In the genomic region with DNA sequence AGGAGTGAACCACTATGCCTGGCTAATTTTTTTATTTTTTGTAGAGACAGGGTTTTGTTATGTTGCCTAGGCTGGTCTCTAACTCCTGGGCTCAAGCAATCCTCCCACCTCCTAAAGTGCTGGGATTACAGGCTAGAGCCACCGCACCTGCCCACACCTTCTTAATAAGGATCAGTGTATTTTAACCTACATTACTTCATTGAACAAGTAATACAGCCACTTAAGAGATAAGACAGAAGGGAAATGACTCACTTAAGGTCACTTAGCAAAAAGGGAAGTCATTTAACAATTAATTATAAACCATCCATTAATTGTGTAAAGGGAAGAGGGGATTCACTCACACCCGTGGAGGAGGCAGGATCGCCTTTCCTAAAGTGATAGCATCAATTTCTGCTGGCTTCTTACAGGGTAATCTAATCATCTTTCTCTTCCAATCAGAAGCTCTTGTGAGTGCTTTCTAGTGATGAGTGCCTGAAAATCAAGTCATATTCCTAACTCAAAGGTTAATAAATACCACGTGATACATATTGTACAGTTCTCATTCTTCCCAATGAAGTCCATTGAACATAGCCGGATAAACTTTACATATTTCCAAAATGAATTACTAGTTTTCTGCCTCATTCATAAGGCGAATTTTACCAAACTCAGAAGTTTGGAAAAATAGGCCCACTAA, we compare ENCODE assay signal across 13 cellular contexts. TPM values are rescaled to one million over a fixed set of nuclear protein-coding genes. Genes with fewer than 3 reads are reported as not detected.
DNase-seq lines count a peak whose midpoint lies in the region; ATAC-seq, FAIRE-seq and TF ChIP-seq lines count a peak whose summit lies in the region.
"Had no signal": no experiment of that assay in that cellular context is flagged by ENCODE, and none has a peak within 500 bp of the region (broad histone marks: within the 10 kb centered on the region; RNA-seq: fewer than 3 reads in every experiment).

No MANE protein-coding gene starts in this region.

- H3K27me3 ChIP-seq in mammary epithelial cell (ENCODE audit: insufficient read depth, low read length) (no peaks in the 10 kb centered on the region), hepatocyte (no peaks in the 10 kb centered on the region), upper lobe of left lung (no peaks in the 10 kb centered on the region)
- H3K27me3 ChIP-seq: ovary had no signal

- TF ChIP-seq POLR2A in upper lobe of left lung (IDR thresholded peaks at IDR 0.05), result no peak

- H2AFZ ChIP-seq in mammary epithelial cell (ENCODE audit: low read depth, low read length) (no peak overlapping the region), hepatocyte (no peak overlapping the region)

- dilution Hi-C loops in mammary epithelial cell (cut with HindIII; ENCODE audit: low sequenced_read_pairs), result no loop called here

- no peak overlapping the region for H3K4me3 Mint-ChIP-seq in MCF 10A (ENCODE audit: unreplicated experiment)
- H3K4me3 Mint-ChIP-seq in T-helper 17 cell, result peak overlapping the region; percentile 45
- H3K4me3 Mint-ChIP-seq in type B pancreatic cell, result peak overlapping the region; percentile 74

- H4K20me1 ChIP-seq in mammary epithelial cell (ENCODE audit: insufficient read depth, low read length) (peaks cover 2% of the 10 kb centered on the region), hepatocyte (ENCODE audit: insufficient read depth, poor library complexity, severe bottlenecking) (peaks cover 70% of the 10 kb centered on the region)

- POLR2A ChIA-PET in MCF 10A (lab: Yijun Ruan, JAX), result interaction anchor here (0.7 to 5.2 kb wide), 6 partner anchors 7 to 762 kb away, joined by 3 to 55 read pairs (median 3); a partner anchor contains a TSS

- 80% methylated on average over 5 of the region's 6 CpGs for WGBS in mammary epithelial cell (ENCODE audit: low coverage, missing lambda C conversion rate)
- WGBS in hepatocyte (ENCODE audit: low lambda C conversion rate, missing lambda C conversion rate), result 83% methylated on average over 6 of the region's 6 CpGs
- 64 to 67% methylated on average over 6 of the region's 6 CpGs for WGBS in upper lobe of left lung, 2 donors

- H3K36me3 Mint-ChIP-seq in MCF 10A (ENCODE audit: insufficient read depth, unreplicated experiment), result peaks cover 21% of the 10 kb centered on the region
- H3K36me3 Mint-ChIP-seq in T-helper 17 cell (ENCODE audit: low read depth), result peaks cover 3% of the 10 kb centered on the region
- H3K36me3 Mint-ChIP-seq in type B pancreatic cell, result peaks cover under 1% of the 10 kb centered on the region

- ATAC-seq in T-helper 17 cell (no peak), upper lobe of left lung (ENCODE audit: low FRiP score in 2 of 2) (no peak)

- in situ Hi-C loops in mammary epithelial cell (cut with MboI; ENCODE audit: low sequenced_read_pairs in 2 of 2), result no loop called here

- CTCF ChIA-PET in MCF 10A (lab: Yijun Ruan, JAX), result interaction anchor here (0.6 to 12.7 kb wide), 6 partner anchors 8 to 584 kb away, joined by 3 to 153 read pairs (median 4); a partner anchor contains a TSS
- CTCF ChIA-PET in mammary epithelial cell (lab: Charles Lee; ENCODE audit: low non-redundant PET), result no interaction called here

- H3K9me3 Mint-ChIP-seq in MCF 10A (ENCODE audit: unreplicated experiment) (no peaks in the 10 kb centered on the region), type B pancreatic cell (no peaks in the 10 kb centered on the region)
- H3K9me3 Mint-ChIP-seq: CD8-positive, alpha-beta memory T cell had no signal

- no peak for TF ChIP-seq EP300 in upper lobe of left lung (IDR thresholded peaks at IDR 0.05)

- H3K79me2 ChIP-seq in mammary epithelial cell (ENCODE audit: insufficient read depth, low read length) (peaks cover 92% of the 10 kb centered on the region), hepatocyte (peaks cover 83% of the 10 kb centered on the region)

- H3K27ac Mint-ChIP-seq in MCF 10A (ENCODE audit: low read depth, unreplicated experiment) (peak overlapping the region; percentile 76), T-helper 17 cell (no peak overlapping the region), type B pancreatic cell (peak overlapping the region; percentile 59)

- no peaks in the 10 kb centered on the region for H3K9me2 ChIP-seq in hepatocyte (replicated peaks; ENCODE audit: insufficient read depth)

- H3K36me3 ChIP-seq in mammary epithelial cell (ENCODE audit: insufficient read depth, low read length) (no peaks in the 10 kb centered on the region), hepatocyte (replicated peaks; ENCODE audit: insufficient read depth, low read depth) (no peaks in the 10 kb centered on the region), upper lobe of left lung (no peaks in the 10 kb centered on the region), kidney (ENCODE audit: control insufficient read depth in 1 of 2, insufficient read depth in 2 of 2, low read length in 2 of 2) (no peaks in the 10 kb centered on the region)
- H3K36me3 ChIP-seq: ovary had no signal

- FAIRE-seq in kidney (lab: Jason Lieb, UNC), result no peak
- FAIRE-seq: H54 had no signal

- H3K9ac ChIP-seq in mammary epithelial cell (ENCODE audit: insufficient read depth, low read length) (no peak overlapping the region), kidney (ENCODE audit: low read length in 2 of 2) (peak overlapping the region in 1 of 2 donors; percentile 2)

- H3K27ac ChIP-seq in mammary epithelial cell (ENCODE audit: insufficient read depth, low read depth, low read length) (no peak overlapping the region), hepatocyte (peak overlapping the region; percentile 98), upper lobe of left lung (peak overlapping the region in 2 of 4 donors; percentile 36 to 54), kidney (ENCODE audit: low read depth in 2 of 2, low read length in 2 of 2) (no peak overlapping the region)
- H3K27ac ChIP-seq: ovary had no signal

- TF ChIP-seq CTCF in MCF 10A (IDR thresholded peaks at IDR 0.05; ENCODE audit: unreplicated experiment), result no peak
- no peak for TF ChIP-seq CTCF in mammary epithelial cell (conservative IDR thresholded peaks at IDR 0.05 in 1 of 2, IDR thresholded peaks at IDR 0.05 in 1 of 2; ENCODE audit: extremely low read depth in 1 of 2, insufficient read depth in 1 of 2, low read depth in 1 of 2, low read length in 2 of 2)
- no peak for TF ChIP-seq CTCF in hepatocyte (IDR thresholded peaks at IDR 0.05; ENCODE audit: poor library complexity)
- no peak for TF ChIP-seq CTCF in type B pancreatic cell (conservative IDR thresholded peaks at IDR 0.05)
- no peak for TF ChIP-seq CTCF in upper lobe of left lung (IDR thresholded peaks at IDR 0.05)
- TF ChIP-seq CTCF in kidney (IDR thresholded peaks at IDR 0.05; ENCODE audit: borderline replicate concordance, extremely low read depth, insufficient read depth), result no peak

- DNase-seq in MCF 10A (ENCODE audit: unreplicated experiment) (no peak), mammary epithelial cell (no peak), T-helper 17 cell (no peak), hepatocyte (ENCODE audit: low spot score) (no peak), type B pancreatic cell (ENCODE audit: extremely low spot score, unreplicated experiment) (no peak), DMS53 (lab: John Stamatoyannopoulos, UW) (no peak), upper lobe of left lung (no peak), kidney (no peak)
- DNase-seq: CD8-positive, alpha-beta memory T cell; hypothalamus; NCI-H187; ovary had no signal

- H3K9me3 ChIP-seq in mammary epithelial cell (replicated peaks; ENCODE audit: insufficient read depth, low read length) (no peaks in the 10 kb centered on the region), T-helper 17 cell (ENCODE audit: control insufficient read depth, low read length, poor library complexity, severe bottlenecking) (no peaks in the 10 kb centered on the region), hepatocyte (ENCODE audit: low read depth) (no peaks in the 10 kb centered on the region), upper lobe of left lung (no peaks in the 10 kb centered on the region), kidney (ENCODE audit: control insufficient read depth in 1 of 2, low read length in 2 of 2) (no peaks in the 10 kb centered on the region)
- H3K9me3 ChIP-seq: ovary had no signal

- H3K4me1 ChIP-seq in mammary epithelial cell (ENCODE audit: insufficient read depth, low read length) (peaks cover 30% of the 10 kb centered on the region), hepatocyte (ENCODE audit: insufficient read depth) (peaks cover 23% of the 10 kb centered on the region), upper lobe of left lung (peaks cover 52 to 71% (median 61%) of the 10 kb centered on the region in 4 donors), kidney (ENCODE audit: control insufficient read depth in 1 of 2, insufficient read depth in 1 of 2, low read depth in 1 of 2, low read length in 2 of 2) (peaks cover 29 to 40% of the 10 kb centered on the region in 2 donors)

- BruUV-seq in MCF 10A (replicated peaks; lab: Mats Ljungman, UMichigan), result no TSS peak
- no TSS peak for BruUV-seq in mammary epithelial cell (replicated peaks; lab: Mats Ljungman, UMichigan)

- intact Hi-C loops in MCF 10A (cut with micrococcal nuclease) (loop anchor here (10.0 kb wide), 1 partner anchor 588 kb away; a partner anchor contains a TSS), mammary epithelial cell (cut with micrococcal nuclease) (no loop called here), kidney (cut with DNase I) (no loop called here)

- H3K4me2 ChIP-seq in mammary epithelial cell (ENCODE audit: insufficient read depth, low read depth, low read length) (no peak overlapping the region), hepatocyte (peak overlapping the region; percentile 92)

- no peak overlapping the region for H3K4me3 ChIP-seq in mammary epithelial cell (replicated peaks in 1 of 3; ENCODE audit: insufficient read depth in 1 of 3, low read depth in 2 of 3, low read length in 3 of 3)
- no peak overlapping the region for H3K4me3 ChIP-seq in hepatocyte
- peak overlapping the region in 1 of 4 donors; percentile 15 for H3K4me3 ChIP-seq in upper lobe of left lung
- no peak overlapping the region for H3K4me3 ChIP-seq in kidney (ENCODE audit: low read length in 2 of 2)
- H3K4me3 ChIP-seq: ovary had no signal

- H3K4me1 Mint-ChIP-seq in MCF 10A (ENCODE audit: insufficient read depth, unreplicated experiment) (peaks cover 58% of the 10 kb centered on the region), T-helper 17 cell (peaks cover 55% of the 10 kb centered on the region), type B pancreatic cell (ENCODE audit: unreplicated experiment) (peaks cover 49% of the 10 kb centered on the region)

- H3K27me3 Mint-ChIP-seq in MCF 10A (ENCODE audit: insufficient read depth, unreplicated experiment) (no peaks in the 10 kb centered on the region), T-helper 17 cell (no peaks in the 10 kb centered on the region), type B pancreatic cell (no peaks in the 10 kb centered on the region)
- H3K27me3 Mint-ChIP-seq: CD8-positive, alpha-beta memory T cell had no signal

RNA-seq across cellular contexts. Expression of a gene that starts 3.5 kb away (rescaled TPM):
- total RNA-seq in MCF 10A (2022), result 64.7 and 82.7 TPM in 2 replicates
- total RNA-seq in mammary epithelial cell, result 10 to 100 TPM; 39.2 to 62.0 TPM
- 21.2 TPM for polyA plus RNA-seq in mammary epithelial cell
- 61.3 TPM for polyA minus RNA-seq in mammary epithelial cell
- total RNA-seq in T-helper 17 cell, result 10 to 100 TPM; 28.3 to 30.1 TPM
- total RNA-seq in hepatocyte, result 73.4 and 74.2 TPM in 2 replicates
- 26.7 and 38.0 TPM in 2 replicates for polyA plus RNA-seq in hepatocyte
- total RNA-seq in type B pancreatic cell (ENCODE audit: low replicate concordance), result 50.2 and 52.5 TPM in 2 replicates
- 10 to 100 TPM; 37.2 to 80.0 (median 48.9) TPM for total RNA-seq in upper lobe of left lung
- 44.4 TPM for total RNA-seq in kidney
- polyA plus RNA-seq in kidney (ENCODE audit: insufficient read depth, low read depth, low replicate concordance), result 16.0 TPM
